In the genomic region with DNA sequence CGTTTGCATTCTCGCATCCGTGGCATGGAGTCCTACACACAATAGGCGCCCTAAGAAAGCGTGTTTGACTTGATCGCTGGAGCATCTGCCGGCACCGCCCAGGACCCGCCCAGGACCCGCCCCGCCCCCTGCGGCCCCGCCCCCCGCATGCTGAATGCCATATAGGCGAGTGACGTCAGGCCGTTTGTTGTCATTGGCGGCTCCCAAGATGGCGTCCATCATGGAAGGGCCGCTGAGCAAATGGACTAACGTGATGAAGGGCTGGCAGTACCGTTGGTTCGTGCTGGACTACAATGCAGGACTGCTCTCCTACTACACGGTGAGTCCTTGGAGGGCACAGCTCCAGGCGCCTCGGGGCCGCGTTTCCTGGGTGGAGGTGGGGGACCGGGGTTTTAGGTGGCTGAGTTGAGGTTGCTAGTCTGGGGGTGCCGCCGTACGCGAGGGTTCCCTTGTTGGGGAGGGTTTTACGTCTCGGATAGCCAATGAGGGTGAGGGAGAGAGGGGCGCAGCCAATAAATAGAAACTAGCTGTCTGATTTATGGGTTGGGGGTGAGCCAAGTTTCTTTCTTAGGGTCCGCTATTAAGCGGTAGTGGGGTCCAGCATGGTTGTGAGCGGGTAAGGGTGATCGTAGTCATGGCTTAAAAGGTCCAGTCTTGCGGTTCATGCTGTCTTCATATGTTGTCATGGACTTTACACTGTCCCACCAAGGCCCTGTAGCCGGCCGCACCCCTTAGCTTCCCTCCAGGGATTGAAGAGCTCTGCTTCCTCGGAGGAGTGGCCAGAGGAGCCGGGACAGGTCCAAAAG, we compare ENCODE assay signal across 8 cellular contexts. TPM values are rescaled to one million over a fixed set of nuclear protein-coding genes. Genes with fewer than 3 reads are reported as not detected.
A peak's percentile ranks its signal among the peaks of the same experiment; 100 is the strongest.
DNase-seq lines count a peak whose midpoint lies in the region; FAIRE-seq and TF ChIP-seq lines count a peak whose summit lies in the region.

A gene with protein sequence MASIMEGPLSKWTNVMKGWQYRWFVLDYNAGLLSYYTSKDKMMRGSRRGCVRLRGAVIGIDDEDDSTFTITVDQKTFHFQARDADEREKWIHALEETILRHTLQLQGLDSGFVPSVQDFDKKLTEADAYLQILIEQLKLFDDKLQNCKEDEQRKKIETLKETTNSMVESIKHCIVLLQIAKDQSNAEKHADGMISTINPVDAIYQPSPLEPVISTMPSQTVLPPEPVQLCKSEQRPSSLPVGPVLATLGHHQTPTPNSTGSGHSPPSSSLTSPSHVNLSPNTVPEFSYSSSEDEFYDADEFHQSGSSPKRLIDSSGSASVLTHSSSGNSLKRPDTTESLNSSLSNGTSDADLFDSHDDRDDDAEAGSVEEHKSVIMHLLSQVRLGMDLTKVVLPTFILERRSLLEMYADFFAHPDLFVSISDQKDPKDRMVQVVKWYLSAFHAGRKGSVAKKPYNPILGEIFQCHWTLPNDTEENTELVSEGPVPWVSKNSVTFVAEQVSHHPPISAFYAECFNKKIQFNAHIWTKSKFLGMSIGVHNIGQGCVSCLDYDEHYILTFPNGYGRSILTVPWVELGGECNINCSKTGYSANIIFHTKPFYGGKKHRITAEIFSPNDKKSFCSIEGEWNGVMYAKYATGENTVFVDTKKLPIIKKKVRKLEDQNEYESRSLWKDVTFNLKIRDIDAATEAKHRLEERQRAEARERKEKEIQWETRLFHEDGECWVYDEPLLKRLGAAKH (plus strand): TSS at position 190 of the 806 bp plus-strand sequence. CDS start 19 bp downstream, at position 209.

- no peak for FAIRE-seq in frontal cortex (lab: Jason Lieb, UNC)

- CTCF ChIA-PET in HEK293T (lab: Yijun Ruan, JAX) = no interaction called here

- in situ Hi-C loops in SK-MEL-5 (cut with HindIII; ENCODE audit: low pct_unique_long_range_greater_than_20kb, low sequenced_read_pairs) = no loop called here

- H3K27ac ChIP-seq in substantia nigra (ENCODE audit: low read depth, low read length, poor library complexity, severe bottlenecking) = peak within 1 kb of the TSS; percentile 89

- POLR2A ChIA-PET in HEK293T (lab: Yijun Ruan, JAX) = interaction anchor here (0.7 to 1.6 kb wide), 5 partner anchors 31 to 657 kb away, joined by 3 to 5 read pairs (median 3); a partner anchor contains a TSS

- peak; percentile 81 for DNase-seq in GDM1 (lab: John Stamatoyannopoulos, UW)
- DNase-seq in HEK293T (ENCODE audit: extremely low spot score) = peak; percentile 93
- peak; percentile 92 for DNase-seq in NAMALWA (ENCODE audit: low spot score)
- peak; percentile 86 for DNase-seq in SK-MEL-5 (ENCODE audit: low read depth, low spot score)
- peak; percentile 86 for DNase-seq in activated naive CD4-positive, alpha-beta T cell treated with Interleukin-2 at 50 U/mL for 16 hours
- peak; percentile 81 to 88 for DNase-seq in frontal cortex (ENCODE audit: low spot score in 2 of 2)
- DNase-seq in non-pigmented ciliary epithelial cell (ENCODE audit: low read depth) = peak; percentile 44
- DNase-seq in substantia nigra (lab: John Stamatoyannopoulos, UW) = peak; percentile 43 to 96 (median 86)

TF ChIP-seq in HEK293T, 16 proteins besides CTCF, POLR2A, EP300 and RAD21:
- TF ChIP-seq, protein P1, sequence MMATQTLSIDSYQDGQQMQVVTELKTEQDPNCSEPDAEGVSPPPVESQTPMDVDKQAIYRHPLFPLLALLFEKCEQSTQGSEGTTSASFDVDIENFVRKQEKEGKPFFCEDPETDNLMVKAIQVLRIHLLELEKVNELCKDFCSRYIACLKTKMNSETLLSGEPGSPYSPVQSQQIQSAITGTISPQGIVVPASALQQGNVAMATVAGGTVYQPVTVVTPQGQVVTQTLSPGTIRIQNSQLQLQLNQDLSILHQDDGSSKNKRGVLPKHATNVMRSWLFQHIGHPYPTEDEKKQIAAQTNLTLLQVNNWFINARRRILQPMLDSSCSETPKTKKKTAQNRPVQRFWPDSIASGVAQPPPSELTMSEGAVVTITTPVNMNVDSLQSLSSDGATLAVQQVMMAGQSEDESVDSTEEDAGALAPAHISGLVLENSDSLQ (IDR thresholded peaks at IDR 0.05) = peak; percentile 96
- no peak for TF ChIP-seq TARDBP (IDR thresholded peaks at IDR 0.05)

RNA-seq across cellular contexts. Expression of the gene that starts here (rescaled TPM):
- 168 and 169 TPM in 2 replicates for total RNA-seq in SK-MEL-5 (2014; rRNA removed; shearing (Covaris generic))
- polyA plus RNA-seq in SK-MEL-5 (2015; cell fraction: cytosol; rRNA removed) = 78.1 and 96.7 TPM in 2 replicates
- 181 and 213 TPM in 2 replicates for polyA plus RNA-seq in SK-MEL-5 (2015; cell fraction: nucleus; rRNA removed)
- 78.7 TPM for total RNA-seq in frontal cortex

Comparison
In these comparisons a context has a peak if more than half of its experiments do, and no peak if none do; other contexts are left out.
1. Peak in every context shown above with its lines: DNase-seq and H3K27ac ChIP-seq.